ENCODE assay signal across 8 cellular contexts in genomic region chr16:73058221-73058615, GRCh38.
DNase-seq lines count a peak whose midpoint lies in the region; ATAC-seq and TF ChIP-seq lines count a peak whose summit lies in the region.

No MANE protein-coding gene starts in this region.

- H3K27me3 ChIP-seq in SU-DHL-6 (ENCODE audit: low read length), result no peaks in the 10 kb centered on the region

- peak overlapping the region; percentile 64 for H3K9ac ChIP-seq in SU-DHL-6 (ENCODE audit: low read length)

- no peaks in the 10 kb centered on the region for H3K9me3 ChIP-seq in SU-DHL-6 (ENCODE audit: insufficient read depth, low read length)

- peak overlapping the region; percentile 55 for H3K4me2 ChIP-seq in SU-DHL-6 (ENCODE audit: low read depth, low read length, poor library complexity, severe bottlenecking)

- no peaks in the 10 kb centered on the region for H3K79me2 ChIP-seq in SU-DHL-6 (ENCODE audit: insufficient read depth, low read length)

- H3K36me3 ChIP-seq in SU-DHL-6 (ENCODE audit: low read length), result no peaks in the 10 kb centered on the region

- no peak overlapping the region for H3K27ac ChIP-seq in SU-DHL-6 (ENCODE audit: low read depth, low read length)
- H3K27ac ChIP-seq in epithelial cell of prostate, result peak overlapping the region; percentile 93

- peak overlapping the region; percentile 70 to 97 (median 96) for H3K4me3 Mint-ChIP-seq in nephron

- H3K4me1 Mint-ChIP-seq in nephron, result peaks cover 35% of the 10 kb centered on the region

- peaks cover 4% of the 10 kb centered on the region; the same call in 1 of the 2 replicates for H4K20me1 ChIP-seq in SU-DHL-6 (ENCODE audit: low read depth, low read length)

- no peaks in the 10 kb centered on the region for H3K36me3 Mint-ChIP-seq in nephron (ENCODE audit: low read depth)

- DNase-seq in D341Med (ENCODE audit: low spot score) (peak; percentile 74), epithelial cell of prostate (ENCODE audit: low read depth, low spot score) (no peak), NCI-H2029 (lab: John Stamatoyannopoulos, UW) (no peak), HuH-7 (ENCODE audit: low spot score) (no peak)

- peaks cover 42% of the 10 kb centered on the region for H3K27me3 Mint-ChIP-seq in nephron (ENCODE audit: low read depth)

- TF ChIP-seq CTCF in SU-DHL-6 (IDR thresholded peaks at IDR 0.05; ENCODE audit: insufficient read depth, low read length, poor library complexity, severe bottlenecking), result no peak
- no peak for TF ChIP-seq CTCF in nephron (IDR thresholded peaks at IDR 0.05; ENCODE audit: unreplicated experiment in 3 of 3)

- no peak overlapping the region for H2AFZ ChIP-seq in SU-DHL-6 (ENCODE audit: low read depth, low read length, severe bottlenecking)

- H3K9me3 Mint-ChIP-seq in nephron, result no peaks in the 10 kb centered on the region

- peak; percentile 73 for ATAC-seq in HG03103 (IDR thresholded peaks at IDR 0.05; ENCODE audit: low read depth, unreplicated experiment)

- H3K9me2 ChIP-seq in SU-DHL-6 (replicated peaks; ENCODE audit: insufficient read depth, low read length), result no peaks in the 10 kb centered on the region

- TF ChIP-seq POLR2A in GM19193 (IDR thresholded peaks at IDR 0.05; ENCODE audit: extremely low read depth, insufficient read depth, insufficient read length), result peak; percentile 2

- H3K27ac Mint-ChIP-seq in nephron, result peak overlapping the region in 1 of 3 experiments; percentile 88

- peak overlapping the region; percentile 89 for H3K4me3 ChIP-seq in SU-DHL-6 (ENCODE audit: insufficient read depth, low read length, poor library complexity, severe bottlenecking)

- peaks cover 7% of the 10 kb centered on the region; the same call in 1 of the 2 replicates for H3F3A ChIP-seq in SU-DHL-6 (ENCODE audit: insufficient read depth)
